ENCODE assay signal across 25 cellular contexts in the genomic region with DNA sequence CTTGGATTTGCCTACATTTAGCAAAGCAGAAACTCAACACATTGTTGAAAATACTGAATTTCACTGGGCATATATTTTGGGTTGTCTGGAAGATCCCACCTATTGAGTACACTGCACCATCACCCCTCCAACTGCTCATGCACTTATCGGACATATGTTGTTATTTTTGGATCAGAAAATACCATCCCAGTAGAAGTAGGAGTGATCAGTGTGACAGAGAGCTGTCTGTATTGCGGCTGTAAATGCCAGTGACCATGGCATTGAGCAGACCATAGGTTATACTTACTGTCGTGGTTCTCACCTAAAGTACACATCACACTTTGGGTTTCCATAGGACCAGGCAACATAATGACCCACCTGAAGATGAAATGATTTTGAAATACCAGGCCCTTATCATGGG.
DNase-seq lines count a peak whose midpoint lies in the region; ATAC-seq, FAIRE-seq and TF ChIP-seq lines count a peak whose summit lies in the region.
"Had no signal": no experiment of that assay in that cellular context is flagged by ENCODE, and none has a peak within 500 bp of the region (broad histone marks: within the 10 kb centered on the region; RNA-seq: fewer than 3 reads in every experiment).

No MANE protein-coding gene starts in this region.

- H3K9me3 Mint-ChIP-seq in activated CD4-positive, alpha-beta T cell treated with anti-CD3 and anti-CD28 coated beads, Interleukin-2, amount 10 ng/mL, durations not matched to agents 24 days and 14 days: peaks cover 6% of the 10 kb centered on the region
- H3K9me3 Mint-ChIP-seq: CD4-positive, alpha-beta T cell; GM23338; H9 had no signal

- intact Hi-C loops in heart left ventricle (cut with DNase I): no loop called here
- intact Hi-C loops in Right ventricle myocardium inferior (cut with DNase I): no loop called here
- intact Hi-C loops in right cardiac atrium (cut with DNase I): no loop called here
- intact Hi-C loops in psoas muscle (cut with DNase I): no loop called here
- intact Hi-C loops in activated CD4-positive, alpha-beta T cell treated with anti-CD3 and anti-CD28 coated beads, Interleukin-2, amount 10 ng/mL, durations not matched to agents 24 days and 14 days (cut with micrococcal nuclease): no loop called here

- H3K27me3 Mint-ChIP-seq in activated CD4-positive, alpha-beta T cell treated with anti-CD3 and anti-CD28 coated beads, Interleukin-2, amount 10 ng/mL, durations not matched to agents 24 days and 14 days: peaks cover 3% of the 10 kb centered on the region

- WGBS in heart left ventricle, 4 donors: 46 to 72% (median 60%) methylated on average over 3 of the region's 3 CpGs
- WGBS in right cardiac atrium: 68% methylated on average over 3 of the region's 3 CpGs
- WGBS in psoas muscle, 3 donors: 58 to 91% (median 62%) methylated on average over 3 of the region's 3 CpGs

- H3K27ac Mint-ChIP-seq in activated CD4-positive, alpha-beta T cell treated with anti-CD3 and anti-CD28 coated beads, Interleukin-2, amount 10 ng/mL, durations not matched to agents 24 days and 14 days: no peak overlapping the region
- H3K27ac Mint-ChIP-seq: CD14-positive monocyte; CD4-positive, alpha-beta T cell; GM23338; H9 had no signal

- TF ChIP-seq CTCF in heart left ventricle (IDR thresholded peaks at IDR 0.05) (no peak), psoas muscle (IDR thresholded peaks at IDR 0.05) (no peak)

- H3K27me3 ChIP-seq in heart left ventricle: no peaks in the 10 kb centered on the region
- H3K27me3 ChIP-seq in right cardiac atrium (ENCODE audit: control insufficient read depth, insufficient read depth): no peaks in the 10 kb centered on the region
- H3K27me3 ChIP-seq in psoas muscle (ENCODE audit: insufficient read depth in 3 of 3, low read length in 2 of 3): no peaks in the 10 kb centered on the region
- H3K27me3 ChIP-seq: BE2C; BLaER1 treated with 17β-estradiol and CSF1 and Interleukin-3, amounts not matched to agents 10 nM and 100 nM had no signal

- H3K27ac ChIP-seq in heart left ventricle (peak overlapping the region in 6 of 12 donors; percentile 33 to 66 (median 49)), right cardiac atrium (ENCODE audit: low read length) (peak overlapping the region; percentile 1), psoas muscle (peak overlapping the region; percentile 65)
- H3K27ac ChIP-seq: A549; BLaER1 treated with 17β-estradiol and CSF1 and Interleukin-3, amounts not matched to agents 10 nM and 100 nM had no signal

- H3K4me3 Mint-ChIP-seq in activated CD4-positive, alpha-beta T cell treated with anti-CD3 and anti-CD28 coated beads, Interleukin-2, amount 10 ng/mL, durations not matched to agents 24 days and 14 days: no peak overlapping the region
- H3K4me3 Mint-ChIP-seq: CD14-positive monocyte; CD4-positive, alpha-beta T cell; GM23338; H9 had no signal

- no peaks in the 10 kb centered on the region for H3K36me3 Mint-ChIP-seq in activated CD4-positive, alpha-beta T cell treated with anti-CD3 and anti-CD28 coated beads, Interleukin-2, amount 10 ng/mL, durations not matched to agents 24 days and 14 days (ENCODE audit: low read depth)
- H3K36me3 Mint-ChIP-seq: CD14-positive monocyte had no signal

- DNase-seq in heart left ventricle: no peak
- DNase-seq in Right ventricle myocardium inferior (ENCODE audit: missing footprints): no peak
- DNase-seq in HTR-8/SVneo (ENCODE audit: insufficient read length, low spot score): no peak
- DNase-seq in right cardiac atrium: no peak
- DNase-seq in psoas muscle: no peak
- no peak for DNase-seq in activated CD4-positive, alpha-beta T cell treated with anti-CD3 and anti-CD28 coated beads, Interleukin-2, amount 10 ng/mL, durations not matched to agents 24 days and 14 days
- DNase-seq: 8988T; ACHN; AML-193; BE2C; Calu3; CD4-positive, alpha-beta T cell; COR-L47; DMS53; DMS79 treated with DMSO at 0.1 percent for 48 hours; GF-D8; H9 had no signal

- H3K9me3 ChIP-seq in heart left ventricle (no peaks in the 10 kb centered on the region), right cardiac atrium (ENCODE audit: control insufficient read depth, low read length) (no peaks in the 10 kb centered on the region), psoas muscle (no peaks in the 10 kb centered on the region)
- H3K9me3 ChIP-seq: A549; BE2C; BLaER1 treated with 17β-estradiol and CSF1 and Interleukin-3, amounts not matched to agents 10 nM and 100 nM had no signal

- no peaks in the 10 kb centered on the region for H3K4me1 Mint-ChIP-seq in activated CD4-positive, alpha-beta T cell treated with anti-CD3 and anti-CD28 coated beads, Interleukin-2, amount 10 ng/mL, durations not matched to agents 24 days and 14 days
- H3K4me1 Mint-ChIP-seq: CD14-positive monocyte had no signal

- ATAC-seq in heart left ventricle: peak; percentile 19 to 45 (median 40)
- ATAC-seq in Right ventricle myocardium inferior: no peak
- no peak for ATAC-seq in right cardiac atrium
- ATAC-seq in psoas muscle: peak in 1 of 4 donors; percentile 15
- ATAC-seq in GM21367 (IDR thresholded peaks at IDR 0.05; ENCODE audit: unreplicated experiment): no peak
- ATAC-seq: A549, GM23338, HCT116 had no signal

- no peak for TF ChIP-seq POLR2A in heart left ventricle (IDR thresholded peaks at IDR 0.05)

- H3K36me3 ChIP-seq in heart left ventricle: no peaks in the 10 kb centered on the region
- no peaks in the 10 kb centered on the region for H3K36me3 ChIP-seq in psoas muscle (ENCODE audit: insufficient read depth in 1 of 2, low read depth in 1 of 2)
- H3K36me3 ChIP-seq: BE2C; BLaER1 treated with 17β-estradiol and CSF1 and Interleukin-3, amounts not matched to agents 10 nM and 100 nM had no signal

- no peak overlapping the region for H3K4me3 ChIP-seq in heart left ventricle
- no peak overlapping the region for H3K4me3 ChIP-seq in right cardiac atrium (ENCODE audit: low read length)
- H3K4me3 ChIP-seq in psoas muscle: no peak overlapping the region
- H3K4me3 ChIP-seq: A549; BLaER1 treated with 17β-estradiol and CSF1 and Interleukin-3, amounts not matched to agents 10 nM and 100 nM; GM23338 had no signal

- H3K4me1 ChIP-seq in heart left ventricle (peaks cover 0 to 35% (median 15%) of the 10 kb centered on the region in 12 donors), right cardiac atrium (ENCODE audit: control insufficient read depth, insufficient read depth, low read length) (peaks cover 8% of the 10 kb centered on the region), psoas muscle (peaks cover 29% of the 10 kb centered on the region)
- H3K4me1 ChIP-seq: A549; BE2C; BLaER1 treated with 17β-estradiol and CSF1 and Interleukin-3, amounts not matched to agents 10 nM and 100 nM had no signal

- peak; percentile 31 for FAIRE-seq in HTR-8/SVneo (lab: Jason Lieb, UNC)
- FAIRE-seq: A549, GM12891, GM18507 had no signal

Comparison
In these comparisons a context has a peak if more than half of its experiments do, and no peak if none do; other contexts are left out.
1. ATAC-seq: peak in heart left ventricle (4 of 4); none in Right ventricle myocardium inferior (single experiment), right cardiac atrium (0 of 2) and GM21367 (single experiment).